Comparison of ENCODE assay signal across 9 cellular contexts in genomic region chr3:171168086-171168485, GRCh38.
DNase-seq lines count a peak whose midpoint lies in the region; TF ChIP-seq lines count a peak whose summit lies in the region.
"Had no signal": no experiment of that assay in that cellular context is flagged by ENCODE, and none has a peak within 500 bp of the region (broad histone marks: within the 10 kb centered on the region; RNA-seq: fewer than 3 reads in every experiment).

No MANE protein-coding gene starts in this region.

- H3K4me1 ChIP-seq in smooth muscle cell (ENCODE audit: low read depth), result no peaks in the 10 kb centered on the region

- H3K36me3 ChIP-seq in smooth muscle cell (ENCODE audit: low read depth), result peaks cover 2% of the 10 kb centered on the region

- no peaks in the 10 kb centered on the region for H3K27me3 ChIP-seq in smooth muscle cell (ENCODE audit: low read depth)

- no peak overlapping the region for H3K9ac ChIP-seq in smooth muscle cell (ENCODE audit: low read depth)

- no peak overlapping the region for H3K4me2 ChIP-seq in smooth muscle cell

- H4K20me1 ChIP-seq in smooth muscle cell (ENCODE audit: low read depth), result no peaks in the 10 kb centered on the region

- no peaks in the 10 kb centered on the region for H3K79me2 ChIP-seq in smooth muscle cell (ENCODE audit: low read depth)

- H3K4me3 ChIP-seq in fibroblast of pulmonary artery (replicated peaks; ENCODE audit: low read depth, low read length) (no peak overlapping the region), smooth muscle cell (no peak overlapping the region)

- WGBS in smooth muscle cell (ENCODE audit: low lambda C conversion rate), result 79% methylated on average over 5 of the region's 5 CpGs

- no peak overlapping the region for H2AFZ ChIP-seq in smooth muscle cell (ENCODE audit: low read depth)

- TF ChIP-seq CTCF in fibroblast of pulmonary artery (IDR thresholded peaks at IDR 0.05; ENCODE audit: low read length, missing control alignments) (peak; percentile 54), smooth muscle cell (IDR thresholded peaks at IDR 0.05; ENCODE audit: borderline replicate concordance, insufficient read depth, poor library complexity, severe bottlenecking) (peak; percentile 19)

- peak; percentile 76 for DNase-seq in NCI-H82 (lab: John Stamatoyannopoulos, UW)
- no peak for DNase-seq in NCI-H82 treated with DMSO at 0.1 percent for 48 hours (lab: John Stamatoyannopoulos, UW; ENCODE audit: unreplicated experiment)
- peak; percentile 55 for DNase-seq in RPMI7951 (ENCODE audit: low read depth)
- peak; percentile 44 for DNase-seq in fibroblast of pulmonary artery (ENCODE audit: low read depth)
- no peak for DNase-seq in smooth muscle cell (lab: John Stamatoyannopoulos, UW; ENCODE audit: unreplicated experiment)
- DNase-seq in activated CD4-positive, alpha-beta T cell treated with anti-CD3 and anti-CD28 coated beads, Interleukin-2, amount 50 U/mL, for 48 hours, result no peak
- no peak for DNase-seq in stimulated activated CD4-positive, alpha-beta T cell treated with anti-CD3 and anti-CD28 coated beads, Interleukin-2, amount 100 ng/mL, for 24 hours
- DNase-seq in GM19240 (ENCODE audit: insufficient read length, low spot score), result no peak

- H3K9me3 ChIP-seq in smooth muscle cell (replicated peaks; ENCODE audit: low read depth), result no peaks in the 10 kb centered on the region

- H3K27ac ChIP-seq in smooth muscle cell (ENCODE audit: low read depth), result no peak overlapping the region
- H3K27ac ChIP-seq: epithelial cell of prostate had no signal

- no peaks in the 10 kb centered on the region for H3F3A ChIP-seq in smooth muscle cell (ENCODE audit: low read depth)

Comparison
In these comparisons a context has a peak if more than half of its experiments do, and no peak if none do; other contexts are left out.
1. DNase-seq: peak in NCI-H82 (single experiment), RPMI7951 (single experiment) and fibroblast of pulmonary artery (single experiment); none in NCI-H82 treated with DMSO at 0.1 percent for 48 hours (single experiment), smooth muscle cell (single experiment), activated CD4-positive, alpha-beta T cell treated with anti-CD3 and anti-CD28 coated beads, Interleukin-2, amount 50 U/mL, for 48 hours (0 of 2), stimulated activated CD4-positive, alpha-beta T cell treated with anti-CD3 and anti-CD28 coated beads, Interleukin-2, amount 100 ng/mL, for 24 hours (0 of 2) and GM19240 (single experiment).